Comparison of ENCODE assay signal across 9 cellular contexts in genomic region chr17:42361781-42362186, GRCh38. TPM values are rescaled to one million over a fixed set of nuclear protein-coding genes. Genes with fewer than 3 reads are reported as not detected.
DNase-seq lines count a peak whose midpoint lies in the region; ATAC-seq lines count a peak whose summit lies in the region.
"Had no signal": no experiment of that assay in that cellular context is flagged by ENCODE, and none has a peak within 500 bp of the region (broad histone marks: within the 10 kb centered on the region; RNA-seq: fewer than 3 reads in every experiment).

No MANE protein-coding gene starts in this region.

- no peak overlapping the region for H3K4me3 Mint-ChIP-seq in T-helper 2 cell treated with Interferon-gamma antibody and Interleukin-4, amounts not matched to agents 5 μg/mL and 100 μg/mL, for 36 hours
- H3K4me3 Mint-ChIP-seq in central memory CD8-positive, alpha-beta T cell = peak overlapping the region; percentile 33
- H3K4me3 Mint-ChIP-seq: neural crest cell had no signal

- peaks cover 23% of the 10 kb centered on the region for H3K36me3 Mint-ChIP-seq in T-helper 2 cell treated with Interferon-gamma antibody and Interleukin-4, amounts not matched to agents 5 μg/mL and 100 μg/mL, for 36 hours (ENCODE audit: low read depth)
- H3K36me3 Mint-ChIP-seq in central memory CD8-positive, alpha-beta T cell (ENCODE audit: insufficient read depth) = peaks cover 9% of the 10 kb centered on the region

- ATAC-seq in central memory CD8-positive, alpha-beta T cell (replicated peaks; ENCODE audit: extremely low read depth, poor library complexity, severe bottlenecking) = peak; percentile 85

- no peaks in the 10 kb centered on the region for H3K9me3 Mint-ChIP-seq in T-helper 2 cell treated with Interferon-gamma antibody and Interleukin-4, amounts not matched to agents 5 μg/mL and 100 μg/mL, for 36 hours
- H3K9me3 Mint-ChIP-seq in central memory CD8-positive, alpha-beta T cell = no peaks in the 10 kb centered on the region
- H3K9me3 Mint-ChIP-seq: neural crest cell had no signal

- DNase-seq in DMS53 (lab: John Stamatoyannopoulos, UW) = peak; percentile 46
- DNase-seq in T-helper 2 cell treated with Interferon-gamma antibody and Interleukin-4, amounts not matched to agents 5 μg/mL and 100 μg/mL, for 36 hours (ENCODE audit: low spot score) = peak; percentile 60
- DNase-seq in central memory CD8-positive, alpha-beta T cell (ENCODE audit: low spot score in 2 of 2) = peak in 1 of 2 donors; percentile 24
- peak; percentile 46 for DNase-seq in renal cortical epithelial cell (ENCODE audit: low read depth)
- DNase-seq in mucosa of gallbladder (ENCODE audit: low spot score) = no peak
- no peak for DNase-seq in HCEC 1CT
- no peak for DNase-seq in iPS-NIHi7 (ENCODE audit: extremely low spot score)
- no peak for DNase-seq in NCI-H1694 (lab: John Stamatoyannopoulos, UW)

- peaks cover 53% of the 10 kb centered on the region for H3K4me1 Mint-ChIP-seq in T-helper 2 cell treated with Interferon-gamma antibody and Interleukin-4, amounts not matched to agents 5 μg/mL and 100 μg/mL, for 36 hours (ENCODE audit: low read depth)
- H3K4me1 Mint-ChIP-seq in central memory CD8-positive, alpha-beta T cell = peaks cover 60% of the 10 kb centered on the region

- peak overlapping the region; percentile 36 for H3K27ac Mint-ChIP-seq in T-helper 2 cell treated with Interferon-gamma antibody and Interleukin-4, amounts not matched to agents 5 μg/mL and 100 μg/mL, for 36 hours
- H3K27ac Mint-ChIP-seq in central memory CD8-positive, alpha-beta T cell (ENCODE audit: low read depth) = peak overlapping the region; percentile 35

- H3K27me3 Mint-ChIP-seq in T-helper 2 cell treated with Interferon-gamma antibody and Interleukin-4, amounts not matched to agents 5 μg/mL and 100 μg/mL, for 36 hours (ENCODE audit: low read depth) = no peaks in the 10 kb centered on the region
- no peaks in the 10 kb centered on the region for H3K27me3 Mint-ChIP-seq in central memory CD8-positive, alpha-beta T cell

RNA-seq across cellular contexts. Expression of gene STAT3, which starts 26.5 kb away (rescaled TPM):
- total RNA-seq in renal cortical epithelial cell (118 and 270 TPM in 2 replicates), mucosa of gallbladder (140 TPM)

Comparison
In these comparisons a context has a peak if more than half of its experiments do, and no peak if none do; other contexts are left out.
1. DNase-seq: peak in DMS53 (single experiment), T-helper 2 cell treated with Interferon-gamma antibody and Interleukin-4, amounts not matched to agents 5 μg/mL and 100 μg/mL, for 36 hours (single experiment) and renal cortical epithelial cell (single experiment); none in mucosa of gallbladder (single experiment), HCEC 1CT (single experiment), iPS-NIHi7 (single experiment) and NCI-H1694 (single experiment).